ENCODE assay signal across 8 cellular contexts in genomic region chr3:127574880-127575878, GRCh38. TPM values are rescaled to one million over a fixed set of nuclear protein-coding genes. Genes with fewer than 3 reads are reported as not detected.
DNase-seq lines count a peak whose midpoint lies in the region; ATAC-seq, FAIRE-seq and TF ChIP-seq lines count a peak whose summit lies in the region.

No MANE protein-coding gene starts in this region.

- no peak for TF ChIP-seq POLR2A in H54 (IDR thresholded peaks at IDR 0.05; ENCODE audit: low read depth, low read length)

- peak; percentile 20 for FAIRE-seq in H54 (lab: Jason Lieb, UNC)

- H3K9me3 ChIP-seq in Loucy (ENCODE audit: insufficient read depth, low read depth, low read length) = no peaks in the 10 kb centered on the region

- H3K36me3 Mint-ChIP-seq in neural crest cell (ENCODE audit: low read depth) = peaks cover 9% of the 10 kb centered on the region

- no peaks in the 10 kb centered on the region for H3K9me3 Mint-ChIP-seq in neural crest cell
- H3K9me3 Mint-ChIP-seq in stimulated activated naive CD8-positive, alpha-beta T cell treated with anti-CD3 and anti-CD28 coated beads, Interleukin-15, amount 100 ng/mL, for 72 hours = no peaks in the 10 kb centered on the region

- no peaks in the 10 kb centered on the region for H3K9me2 ChIP-seq in Loucy (replicated peaks; ENCODE audit: low read depth, low read length)

- no peaks in the 10 kb centered on the region for H3K27me3 ChIP-seq in Loucy (ENCODE audit: insufficient read depth, low read length, poor library complexity, severe bottlenecking)

- TF ChIP-seq CTCF in Loucy (conservative IDR thresholded peaks at IDR 0.05; ENCODE audit: low read length) = peak; percentile 99
- TF ChIP-seq CTCF in neural crest cell (conservative IDR thresholded peaks at IDR 0.05) = peak; percentile 97

- peak; percentile 87 for ATAC-seq in stimulated activated naive CD8-positive, alpha-beta T cell treated with anti-CD3 and anti-CD28 coated beads, Interleukin-15, amount 100 ng/mL, for 72 hours

- H3K4me3 ChIP-seq in Loucy (ENCODE audit: low read length, poor library complexity, severe bottlenecking) = no peak overlapping the region

- H2AFZ ChIP-seq in Loucy (ENCODE audit: low read length) = no peak overlapping the region

- H3K4me3 Mint-ChIP-seq in neural crest cell = peak overlapping the region; percentile 41
- H3K4me3 Mint-ChIP-seq in stimulated activated naive CD8-positive, alpha-beta T cell treated with anti-CD3 and anti-CD28 coated beads, Interleukin-15, amount 100 ng/mL, for 72 hours = peak overlapping the region in 1 of 2 donors; percentile 48

- peaks cover 18% of the 10 kb centered on the region; the same call in 1 of the 2 replicates for H3K79me2 ChIP-seq in Loucy (ENCODE audit: insufficient read depth, low read length)

- no peaks in the 10 kb centered on the region for H3F3A ChIP-seq in Loucy (ENCODE audit: low read depth)

- peaks cover 11% of the 10 kb centered on the region for H3K4me1 ChIP-seq in Loucy (ENCODE audit: insufficient read depth, low read length, poor library complexity, severe bottlenecking)

- H3K9ac ChIP-seq in Loucy (ENCODE audit: low read depth, low read length, poor library complexity, severe bottlenecking) = no peak overlapping the region

- no peak overlapping the region for H3K27ac Mint-ChIP-seq in neural crest cell (ENCODE audit: unreplicated experiment)
- H3K27ac Mint-ChIP-seq in stimulated activated naive CD8-positive, alpha-beta T cell treated with anti-CD3 and anti-CD28 coated beads, Interleukin-15, amount 100 ng/mL, for 72 hours = peak overlapping the region in 1 of 2 donors; percentile 54

- peaks cover 4% of the 10 kb centered on the region for H4K20me1 ChIP-seq in Loucy (ENCODE audit: insufficient read depth, low read length, poor library complexity, severe bottlenecking)

- DNase-seq in EH (ENCODE audit: low read depth) = peak; percentile 94
- peak; percentile 91 for DNase-seq in H54 (ENCODE audit: insufficient read length, low spot score)
- peak; percentile 90 for DNase-seq in RPMI8226
- DNase-seq in activated T-helper 1 cell treated with Interleukin-2 at 50 U/mL for 16 hours (ENCODE audit: low read depth) = peak; percentile 79
- DNase-seq in fibroblast of gingiva (ENCODE audit: low read depth) = peak; percentile 87
- peak; percentile 85 for DNase-seq in neural crest cell (ENCODE audit: low read depth, low spot score)
- peak; percentile 83 to 86 for DNase-seq in stimulated activated naive CD8-positive, alpha-beta T cell treated with anti-CD3 and anti-CD28 coated beads, Interleukin-15, amount 100 ng/mL, for 72 hours

- peaks cover 66% of the 10 kb centered on the region; the same call in 1 of the 2 replicates for H3K36me3 ChIP-seq in Loucy (ENCODE audit: insufficient read depth, low read length)

- H3K27me3 Mint-ChIP-seq in neural crest cell (ENCODE audit: low read depth) = no peaks in the 10 kb centered on the region
- no peaks in the 10 kb centered on the region for H3K27me3 Mint-ChIP-seq in stimulated activated naive CD8-positive, alpha-beta T cell treated with anti-CD3 and anti-CD28 coated beads, Interleukin-15, amount 100 ng/mL, for 72 hours

- H3K4me1 Mint-ChIP-seq in neural crest cell = peaks cover 7% of the 10 kb centered on the region
- H3K4me1 Mint-ChIP-seq in stimulated activated naive CD8-positive, alpha-beta T cell treated with anti-CD3 and anti-CD28 coated beads, Interleukin-15, amount 100 ng/mL, for 72 hours = peaks cover 24% of the 10 kb centered on the region

- no peak overlapping the region for H3K4me2 ChIP-seq in Loucy (ENCODE audit: low read depth, low read length, poor library complexity, severe bottlenecking)

RNA-seq across cellular contexts. Expression of gene TPRA1, which starts 15.4 kb away (rescaled TPM):
- total RNA-seq in neural crest cell = 27.2 and 27.4 TPM in 2 replicates

RNA-seq across cellular contexts. Expression of gene MCM2, which starts 23.0 kb away (rescaled TPM):
- 223 and 228 TPM in 2 replicates for total RNA-seq in neural crest cell

RNA-seq across cellular contexts. Expression of gene PODXL2, which starts 53.8 kb away (rescaled TPM):
- total RNA-seq in neural crest cell = 70.8 and 74.0 TPM in 2 replicates
